ENCODE assay signal across 16 cellular contexts in genomic region chr4:149166365-149166764, GRCh38.
DNase-seq lines count a peak whose midpoint lies in the region; ATAC-seq, FAIRE-seq and TF ChIP-seq lines count a peak whose summit lies in the region.
"Had no signal": no experiment of that assay in that cellular context is flagged by ENCODE, and none has a peak within 500 bp of the region (broad histone marks: within the 10 kb centered on the region; RNA-seq: fewer than 3 reads in every experiment).

No MANE protein-coding gene starts in this region.

- intact Hi-C loops in adrenal gland (cut with DNase I), result no loop called here

- no peak overlapping the region for H2AFZ ChIP-seq in mesenchymal stem cell (ENCODE audit: low read depth, low read length)
- no peak overlapping the region for H2AFZ ChIP-seq in smooth muscle cell (ENCODE audit: low read depth)

- H3K9me3 ChIP-seq in mesenchymal stem cell (ENCODE audit: control insufficient read depth, low read length) (no peaks in the 10 kb centered on the region), smooth muscle cell (replicated peaks; ENCODE audit: low read depth) (no peaks in the 10 kb centered on the region), adrenal gland (replicated peaks in 1 of 3) (no peaks in the 10 kb centered on the region)

- no peak for TF ChIP-seq POLR2A in adrenal gland (IDR thresholded peaks at IDR 0.05)

- H2BK5ac ChIP-seq in mesenchymal stem cell (ENCODE audit: low read depth, low read length, poor library complexity, severe bottlenecking), result no peak overlapping the region

- H3K4ac ChIP-seq in mesenchymal stem cell (ENCODE audit: low read depth in 1 of 2, low read length in 2 of 2), result no peak overlapping the region

- H2BK15ac ChIP-seq in mesenchymal stem cell (ENCODE audit: low read depth, poor library complexity, severe bottlenecking), result no peak overlapping the region

- H3K4me2 ChIP-seq in mesenchymal stem cell (ENCODE audit: low read length, poor library complexity, severe bottlenecking) (no peak overlapping the region), smooth muscle cell (peak overlapping the region; percentile 42)

- H3K36me3 ChIP-seq in mesenchymal stem cell (ENCODE audit: control insufficient read depth in 1 of 2, insufficient read depth in 2 of 2, low read depth in 1 of 2, low read length in 2 of 2) (no peaks in the 10 kb centered on the region), smooth muscle cell (ENCODE audit: low read depth) (no peaks in the 10 kb centered on the region), adrenal gland (replicated peaks in 1 of 2) (no peaks in the 10 kb centered on the region)

- no peak overlapping the region for H3K18ac ChIP-seq in mesenchymal stem cell (ENCODE audit: low read depth in 1 of 2, low read length in 2 of 2)

- no CpG with 5 or more reads among the region's 1 CpG for WGBS in mesenchymal stem cell
- 72% methylated on average over 1 of the region's 1 CpG for whole genome bisulfite sequencing in smooth muscle cell (ENCODE audit: low lambda C conversion rate)
- 80 to 91% (median 87%) methylated on average over 1 of the region's 1 CpG for WGBS in adrenal gland, 4 donors

- peak; percentile 6 for DNase-seq in GM03348 (ENCODE audit: low spot score)
- DNase-seq in NCI-H226, result peak; percentile 5
- no peak for DNase-seq in mesenchymal stem cell
- no peak for DNase-seq in smooth muscle cell (lab: John Stamatoyannopoulos, UW; ENCODE audit: unreplicated experiment)
- no peak for DNase-seq in adrenal gland
- no peak for DNase-seq in omental fat pad (ENCODE audit: low spot score)
- no peak for DNase-seq in GM19239 (ENCODE audit: insufficient read length, low spot score)
- DNase-seq: ACHN; C1 segment of cervical spinal cord; Calu3; CD4-positive, alpha-beta T cell; DMS 273 treated with DMSO at 0.1 percent for 48 hours; DMS79; HCEC 1CT had no signal

- no peak for FAIRE-seq in GM19239 (lab: Jason Lieb, UNC)
- FAIRE-seq: G401.6, GM12892 had no signal

- H3K79me1 ChIP-seq in mesenchymal stem cell (replicated peaks; ENCODE audit: low read length, poor library complexity, severe bottlenecking), result no peaks in the 10 kb centered on the region

- peak overlapping the region; percentile 73 for H3K27ac ChIP-seq in mesenchymal stem cell (ENCODE audit: low read length, poor library complexity, severe bottlenecking)
- no peak overlapping the region for H3K27ac ChIP-seq in smooth muscle cell (ENCODE audit: low read depth)
- no peak overlapping the region for H3K27ac ChIP-seq in adrenal gland

- TF ChIP-seq CTCF in smooth muscle cell (IDR thresholded peaks at IDR 0.05; ENCODE audit: borderline replicate concordance, insufficient read depth, poor library complexity, severe bottlenecking) (no peak), adrenal gland (IDR thresholded peaks at IDR 0.05) (no peak), omental fat pad (IDR thresholded peaks at IDR 0.05) (no peak)

- H3F3A ChIP-seq in smooth muscle cell (ENCODE audit: low read depth), result no peaks in the 10 kb centered on the region

- H3K9ac ChIP-seq in mesenchymal stem cell (ENCODE audit: low read length) (no peak overlapping the region), smooth muscle cell (ENCODE audit: low read depth) (no peak overlapping the region)

- H2BK120ac ChIP-seq in mesenchymal stem cell (ENCODE audit: low read depth, low read length), result no peak overlapping the region

- no peaks in the 10 kb centered on the region for H3K27me3 ChIP-seq in mesenchymal stem cell (ENCODE audit: control insufficient read depth in 1 of 2, insufficient read depth in 1 of 2, low read length in 2 of 2)
- no peaks in the 10 kb centered on the region for H3K27me3 ChIP-seq in smooth muscle cell (ENCODE audit: low read depth)
- H3K27me3 ChIP-seq in adrenal gland, result no peaks in the 10 kb centered on the region

- H2AK5ac ChIP-seq in mesenchymal stem cell (ENCODE audit: low read length, severe bottlenecking), result no peak overlapping the region

- H3K4me1 ChIP-seq in mesenchymal stem cell (ENCODE audit: control insufficient read depth, insufficient read depth, low read depth, low read length) (no peaks in the 10 kb centered on the region), smooth muscle cell (ENCODE audit: low read depth) (peaks cover 29% of the 10 kb centered on the region), adrenal gland (replicated peaks in 1 of 2) (no peaks in the 10 kb centered on the region)

- no peak overlapping the region for H4K8ac ChIP-seq in mesenchymal stem cell (ENCODE audit: low read length)

- H3K14ac ChIP-seq in mesenchymal stem cell (ENCODE audit: low read length in 2 of 2), result no peak overlapping the region

- H4K20me1 ChIP-seq in smooth muscle cell (ENCODE audit: low read depth), result no peaks in the 10 kb centered on the region

- no peak overlapping the region for H2BK12ac ChIP-seq in mesenchymal stem cell (ENCODE audit: low read length in 2 of 2)

- no peak for ATAC-seq in omental fat pad (ENCODE audit: low FRiP score)

- H3K4me3 ChIP-seq in mesenchymal stem cell (ENCODE audit: insufficient read depth in 1 of 2, low read depth in 1 of 2, low read length in 2 of 2), result no peak overlapping the region
- no peak overlapping the region for H3K4me3 ChIP-seq in smooth muscle cell
- no peak overlapping the region for H3K4me3 ChIP-seq in adrenal gland

- H3K79me2 ChIP-seq in smooth muscle cell (ENCODE audit: low read depth), result no peaks in the 10 kb centered on the region

- H3K23ac ChIP-seq in mesenchymal stem cell (ENCODE audit: low read length in 2 of 2), result no peak overlapping the region

- no peak overlapping the region for H4K91ac ChIP-seq in mesenchymal stem cell (ENCODE audit: low read length)

Comparison
In these comparisons a context has a peak if more than half of its experiments do, and no peak if none do; other contexts are left out.
1. DNase-seq: peak in GM03348 (single experiment) and NCI-H226 (single experiment); none in mesenchymal stem cell (single experiment), smooth muscle cell (single experiment), adrenal gland (0 of 7), omental fat pad (single experiment) and GM19239 (single experiment).